Comparison of ENCODE assay signal across 26 cellular contexts in genomic region chr18:12007063-12007462, GRCh38. TPM values are rescaled to one million over a fixed set of nuclear protein-coding genes. Genes with fewer than 3 reads are reported as not detected.
DNase-seq lines count a peak whose midpoint lies in the region; ATAC-seq, FAIRE-seq and TF ChIP-seq lines count a peak whose summit lies in the region.
"Had no signal": no experiment of that assay in that cellular context is flagged by ENCODE, and none has a peak within 500 bp of the region (broad histone marks: within the 10 kb centered on the region; RNA-seq: fewer than 3 reads in every experiment).

No MANE protein-coding gene starts in this region.

- no peak for TF ChIP-seq CTCF in HepG2 (CRISPR knock-in tag; IDR thresholded peaks at IDR 0.05)
- no peak for TF ChIP-seq CTCF in right lobe of liver (IDR thresholded peaks at IDR 0.05)
- TF ChIP-seq CTCF in osteoblast (IDR thresholded peaks at IDR 0.05; ENCODE audit: extremely low read depth, low read depth, low read length) = no peak
- TF ChIP-seq CTCF in MM.1S (IDR thresholded peaks at IDR 0.05; ENCODE audit: low read length) = no peak

- TF ChIP-seq EP300 in HepG2 (IDR thresholded peaks at IDR 0.05; ENCODE audit: low read depth in 2 of 2, low read length in 2 of 2) (no peak), HepG2 (CRISPR knock-in tag; IDR thresholded peaks at IDR 0.05; ENCODE audit: borderline replicate concordance) (no peak)

- peaks cover 6% of the 10 kb centered on the region; the same call in 1 of the 2 replicates for H4K20me1 ChIP-seq in HepG2 (ENCODE audit: insufficient read depth, low read length)
- H4K20me1 ChIP-seq in osteoblast (ENCODE audit: insufficient read depth, low read length) = no peaks in the 10 kb centered on the region
- no peaks in the 10 kb centered on the region for H4K20me1 ChIP-seq in MM.1S (ENCODE audit: insufficient read depth, low read length)

- peak overlapping the region; percentile 11 for H3K27ac ChIP-seq in HepG2 (ENCODE audit: extremely low read length, insufficient read depth, low read length)
- H3K27ac ChIP-seq in right lobe of liver = no peak overlapping the region
- H3K27ac ChIP-seq in epithelial cell of prostate = peak overlapping the region; percentile 92
- H3K27ac ChIP-seq in osteoblast (ENCODE audit: low read depth, low read length) = no peak overlapping the region
- H3K27ac ChIP-seq in MM.1S (ENCODE audit: low read length) = no peak overlapping the region
- H3K27ac ChIP-seq: GM23248, PC-9 had no signal

- H3F3A ChIP-seq in MM.1S (ENCODE audit: insufficient read depth, low read length) = no peaks in the 10 kb centered on the region

- no peak for FAIRE-seq in HepG2 (lab: Jason Lieb, UNC)
- FAIRE-seq: GM18507 had no signal

- TF ChIP-seq POLR2A in HepG2 (IDR thresholded peaks at IDR 0.05; ENCODE audit: insufficient read depth in 1 of 2, low read depth in 2 of 2, low read length in 2 of 2) (no peak), right lobe of liver (IDR thresholded peaks at IDR 0.05) (no peak)

- H3K27me3 ChIP-seq in HepG2 (ENCODE audit: control insufficient read depth in 1 of 2, insufficient read depth in 2 of 2, low read length in 2 of 2) (no peaks in the 10 kb centered on the region), right lobe of liver (no peaks in the 10 kb centered on the region), osteoblast (ENCODE audit: insufficient read depth, low read length) (no peaks in the 10 kb centered on the region), MM.1S (replicated peaks; ENCODE audit: insufficient read depth, low read length) (no peaks in the 10 kb centered on the region)
- H3K27me3 ChIP-seq: BE2C had no signal

- 98% methylated on average over 8 of the region's 12 CpGs for WGBS in HepG2 (ENCODE audit: low lambda C conversion rate)
- WGBS in right lobe of liver (ENCODE audit: insufficient coverage, low coverage, low lambda C conversion rate, missing lambda C conversion rate) = 94% methylated on average over 6 of the region's 12 CpGs

- H3K36me3 ChIP-seq in HepG2 (replicated peaks in 1 of 2; ENCODE audit: control insufficient read depth in 1 of 2, insufficient read depth in 2 of 2, low read length in 2 of 2) = peaks cover 17 to 49% of the 10 kb centered on the region in 2 experiments; a peak in 4 of 5 replicates
- peaks cover 0 to 5% (median 0%) of the 10 kb centered on the region in 4 donors for H3K36me3 ChIP-seq in right lobe of liver
- H3K36me3 ChIP-seq in osteoblast (ENCODE audit: insufficient read depth, low read length) = no peaks in the 10 kb centered on the region
- H3K36me3 ChIP-seq in MM.1S (replicated peaks; ENCODE audit: insufficient read depth, low read length) = no peaks in the 10 kb centered on the region
- H3K36me3 ChIP-seq: BE2C had no signal

- no peak overlapping the region for H3K4me2 ChIP-seq in HepG2 (ENCODE audit: low read depth, low read length)
- no peak overlapping the region for H3K4me2 ChIP-seq in osteoblast (ENCODE audit: insufficient read depth, low read length)
- H3K4me2 ChIP-seq in MM.1S (ENCODE audit: low read depth, low read length) = no peak overlapping the region
- H3K4me2 ChIP-seq: PC-9 had no signal

- H3K9me2 ChIP-seq in MM.1S (replicated peaks; ENCODE audit: insufficient read depth, low read length) = no peaks in the 10 kb centered on the region

- POLR2A ChIA-PET in HepG2 (lab: Yijun Ruan, JAX) = interaction anchor here (2.3 kb wide), 1 partner anchor 26 kb away, joined by 13 read pairs; the partner anchor contains the start of gene IMPA2

- no peak overlapping the region for H3K9ac ChIP-seq in HepG2 (ENCODE audit: insufficient read depth, low read depth, low read length)
- no peak overlapping the region for H3K9ac ChIP-seq in MM.1S (ENCODE audit: low read length)
- H3K9ac ChIP-seq: GM23248 had no signal

- BruUV-seq in HepG2 (replicated peaks; lab: Mats Ljungman, UMichigan) = no TSS peak

- H3K4me3 ChIP-seq in HepG2 (replicated peaks in 1 of 3; ENCODE audit: insufficient read depth in 1 of 3, low read depth in 2 of 3, low read length in 3 of 3) = no peak overlapping the region
- H3K4me3 ChIP-seq in right lobe of liver = no peak overlapping the region
- no peak overlapping the region for H3K4me3 ChIP-seq in osteoblast (ENCODE audit: insufficient read depth, low read length)
- H3K4me3 ChIP-seq in MM.1S (ENCODE audit: low read length) = no peak overlapping the region
- H3K4me3 ChIP-seq: GM23248, PC-9 had no signal

- in situ Hi-C loops in HepG2 (cut with HindIII; ENCODE audit: extremely low pct_ligation_motif_present, low pct_unique_long_range_greater_than_20kb) = no loop called here

- H2AFZ ChIP-seq in HepG2 (ENCODE audit: low read length) (no peak overlapping the region), osteoblast (ENCODE audit: low read length) (no peak overlapping the region), MM.1S (ENCODE audit: low read length) (no peak overlapping the region)
- H2AFZ ChIP-seq: GM23248, PC-9 had no signal

- H3K79me2 ChIP-seq in HepG2 (ENCODE audit: insufficient read depth, low read length) = no peaks in the 10 kb centered on the region
- H3K79me2 ChIP-seq in osteoblast (ENCODE audit: insufficient read depth, low read length) = no peaks in the 10 kb centered on the region
- H3K79me2 ChIP-seq in MM.1S (ENCODE audit: low read length) = no peaks in the 10 kb centered on the region

- no peak for TF ChIP-seq RAD21 in HepG2 (CRISPR knock-in tag; IDR thresholded peaks at IDR 0.05)

- ATAC-seq in HepG2 (no peak), right lobe of liver (no peak), HG03520 (IDR thresholded peaks at IDR 0.05; ENCODE audit: unreplicated experiment) (no peak)

- CTCF ChIA-PET in HepG2 (lab: Yijun Ruan, JAX; ENCODE audit: low intra/inter-chr PET ratio, low total read pairs) = no interaction called here

- intact Hi-C loops in HepG2 (cut with micrococcal nuclease; ENCODE audit: unreplicated experiment) = no loop called here
- intact Hi-C loops in right lobe of liver (cut with DNase I) = no loop called here

- H3K4me1 ChIP-seq in HepG2 (ENCODE audit: insufficient read depth, low read length) = peaks cover 30% of the 10 kb centered on the region
- H3K4me1 ChIP-seq in right lobe of liver = peaks cover 0 to 45% (median 15%) of the 10 kb centered on the region in 4 donors
- H3K4me1 ChIP-seq in osteoblast (ENCODE audit: insufficient read depth, low read length) = peaks cover 19% of the 10 kb centered on the region
- H3K4me1 ChIP-seq in MM.1S (ENCODE audit: low read length) = 0 out of 2 replicates have a peak, but pooled peaks cover 9% of the 10 kb centered on the region
- H3K4me1 ChIP-seq: BE2C had no signal

- DNase-seq in HepG2 (ENCODE audit: low spot score) (no peak), right lobe of liver (no peak), epithelial cell of prostate (ENCODE audit: low read depth, low spot score) (no peak), osteoblast (ENCODE audit: insufficient read length, low spot score, missing footprints) (peak; percentile 19), DMS 273 (lab: John Stamatoyannopoulos, UW; ENCODE audit: unreplicated experiment) (no peak), MM.1S (no peak), kidney glomerular epithelial cell (lab: John Stamatoyannopoulos, UW) (no peak)
- DNase-seq: 8988T, ACHN, BE2C, Calu3, DMS153, DND-41, GM23248, H7, NCI-H1092 treated with DMSO at 0.1 percent for 48 hours, NCI-H1436, NCI-H187, NCI-H2107, NCI-H524, NCI-H774, PC-9, RPMI8226, SHP77 had no signal

- H3K9me3 ChIP-seq in HepG2 (ENCODE audit: low read length) (no peaks in the 10 kb centered on the region), right lobe of liver (no peaks in the 10 kb centered on the region), osteoblast (ENCODE audit: low read depth, low read length) (no peaks in the 10 kb centered on the region), MM.1S (replicated peaks; ENCODE audit: insufficient read depth, low read length) (no peaks in the 10 kb centered on the region)
- H3K9me3 ChIP-seq: BE2C had no signal

TF ChIP-seq in HepG2, 621 proteins besides CTCF, POLR2A, EP300 and RAD21 (continues in another document):
- TF ChIP-seq ZNF564 (CRISPR knock-in tag; IDR thresholded peaks at IDR 0.05) (no peak), ZSCAN21 (CRISPR knock-in tag; IDR thresholded peaks at IDR 0.05; ENCODE audit: borderline replicate concordance) (no peak), GMEB2 (CRISPR knock-in tag; IDR thresholded peaks at IDR 0.05; ENCODE audit: low read depth) (no peak)

RNA-seq across cellular contexts. Expression of gene IMPA2, which starts 25.8 kb away (rescaled TPM):
- total RNA-seq in HepG2 (2016; rRNA removed; fragmentation: Illumina TruSeq; extraction: Trizol) (65.4 and 71.8 TPM in 2 replicates), right lobe of liver (10 to 100 TPM; 32.3 to 51.1 (median 45.7) TPM), osteoblast (11.2 and 14.4 TPM in 2 replicates)
- 77.7 and 94.9 TPM in 2 replicates for total RNA-seq in HepG2 (2016; cell fraction: cytosol; rRNA removed; fragmentation: Illumina TruSeq; extraction: Trizol; ENCODE audit: low read depth)
- 58.3 and 76.5 TPM in 2 replicates for total RNA-seq in HepG2 (2016; cell fraction: insoluble cytoplasmic fraction; rRNA removed; fragmentation: Illumina TruSeq; extraction: Trizol)
- 122 and 147 TPM in 2 replicates for total RNA-seq in HepG2 (2016; cell fraction: membrane; rRNA removed; fragmentation: Illumina TruSeq; extraction: Trizol)
- total RNA-seq in HepG2 (2016; cell fraction: nucleus; rRNA removed; fragmentation: Illumina TruSeq; extraction: Trizol) = 55.6 and 62.0 TPM in 2 replicates
- polyA plus RNA-seq in HepG2 (2011; rRNA removed) = 28.8 and 37.8 TPM in 2 replicates
- 28.2 and 43.4 TPM in 2 replicates for polyA plus RNA-seq in HepG2 (2011; cell fraction: cytosol; rRNA removed)
- polyA plus RNA-seq in HepG2 (2011; cell fraction: nucleus; rRNA removed) = 104 and 146 TPM in 2 replicates
- 56.2 and 62.5 TPM in 2 replicates for polyA plus RNA-seq in HepG2 (2012)
- polyA plus RNA-seq in HepG2 (2016; cell fraction: cytosol; fragmentation: Illumina TruSeq; extraction: Trizol; ENCODE audit: low read depth) = 83.4 and 111 TPM in 2 replicates
- polyA plus RNA-seq in HepG2 (2016; cell fraction: insoluble cytoplasmic fraction; fragmentation: Illumina TruSeq; extraction: Trizol; ENCODE audit: low read depth) = 68.3 and 79.3 TPM in 2 replicates
- polyA plus RNA-seq in HepG2 (2016; cell fraction: membrane; fragmentation: Illumina TruSeq; extraction: Trizol; ENCODE audit: low read depth) = 118 and 138 TPM in 2 replicates
- polyA plus RNA-seq in HepG2 (2016; cell fraction: nucleus; fragmentation: Illumina TruSeq; extraction: Trizol; ENCODE audit: insufficient read depth, low read depth) = 90.9 and 102 TPM in 2 replicates
- polyA minus RNA-seq in HepG2 (2011; rRNA and poly(A)+ RNA removed; ENCODE audit: low replicate concordance) = 45.6 and 172 TPM in 2 replicates
- 12.3 and 17.3 TPM in 2 replicates for polyA minus RNA-seq in HepG2 (2011; cell fraction: cytosol; rRNA and poly(A)+ RNA removed)
- polyA minus RNA-seq in HepG2 (2011; cell fraction: nucleus; rRNA and poly(A)+ RNA removed) = 22.8 and 37.2 TPM in 2 replicates

Comparison
In these comparisons a context has a peak if more than half of its experiments do, and no peak if none do; other contexts are left out.
1. H3K27ac ChIP-seq: peak in HepG2 (single experiment) and epithelial cell of prostate (single experiment); none in right lobe of liver (0 of 3), osteoblast (single experiment) and MM.1S (single experiment).